Comparison of ENCODE assay signal across 26 cellular contexts in genomic region chr6:140440223-140440810, GRCh38.
DNase-seq lines count a peak whose midpoint lies in the region; ATAC-seq, FAIRE-seq and TF ChIP-seq lines count a peak whose summit lies in the region.
"Had no signal": no experiment of that assay in that cellular context is flagged by ENCODE, and none has a peak within 500 bp of the region (broad histone marks: within the 10 kb centered on the region; RNA-seq: fewer than 3 reads in every experiment).

No MANE protein-coding gene starts in this region.

- DNase-seq in NCI-H82 (lab: John Stamatoyannopoulos, UW) (peak; percentile 19), NCI-H82 treated with DMSO at 0.1 percent for 48 hours (lab: John Stamatoyannopoulos, UW; ENCODE audit: unreplicated experiment) (no peak), SK-N-MC (ENCODE audit: low read depth, low spot score) (no peak), psoas muscle (no peak), DMS53 (lab: John Stamatoyannopoulos, UW) (no peak), transverse colon (no peak)
- DNase-seq: activated CD4-positive, alpha-beta T cell treated with anti-CD3 and anti-CD28 coated beads, Interleukin-2, amount 10 ng/mL, durations not matched to agents 24 days and 14 days; BE2C; COR-L47; dermis blood vessel endothelial cell; islet precursor cell; naive B cell; NCI-H1436; NCI-H526; SHP77; spleen; stimulated activated CD4-positive, alpha-beta T cell treated with anti-CD3 and anti-CD28 coated beads, Interleukin-4, amount 100 ng/mL, for 4 hours; stomach; T-helper 17 cell; upper lobe of right lung had no signal

- WGBS in psoas muscle, 3 donors: 32 to 55% (median 38%) methylated on average over 2 of the region's 2 CpGs
- 44 to 52% methylated on average over 2 of the region's 2 CpGs for WGBS in transverse colon (ENCODE audit: low coverage in 1 of 2), 2 donors

- H3K9me3 ChIP-seq in SK-N-MC (ENCODE audit: low read depth, low read length) (no peaks in the 10 kb centered on the region), psoas muscle (no peaks in the 10 kb centered on the region), transverse colon (no peaks in the 10 kb centered on the region)
- H3K9me3 ChIP-seq: BE2C, spleen, stomach, upper lobe of right lung had no signal

- TF ChIP-seq EP300 in transverse colon (IDR thresholded peaks at IDR 0.05; ENCODE audit: low read depth): no peak

- 0 out of 2 replicates have a peak overlapping the region, but pooled peaks have one; percentile 10 for H3K4me3 ChIP-seq in SK-N-MC
- no peak overlapping the region for H3K4me3 ChIP-seq in psoas muscle
- H3K4me3 ChIP-seq in transverse colon: no peak overlapping the region
- H3K4me3 ChIP-seq: hepatocyte, spleen, stomach, upper lobe of right lung had no signal

- H3K36me3 ChIP-seq in SK-N-MC (ENCODE audit: insufficient read depth, low read length) (no peaks in the 10 kb centered on the region), psoas muscle (ENCODE audit: insufficient read depth in 1 of 2, low read depth in 1 of 2) (no peaks in the 10 kb centered on the region), transverse colon (no peaks in the 10 kb centered on the region)
- H3K36me3 ChIP-seq: BE2C, spleen, stomach, upper lobe of right lung had no signal

- H3K9ac ChIP-seq in SK-N-MC (ENCODE audit: insufficient read length): peak overlapping the region; percentile 17

- no peaks in the 10 kb centered on the region for H3K27me3 ChIP-seq in psoas muscle (ENCODE audit: insufficient read depth in 3 of 3, low read length in 2 of 3)
- no peaks in the 10 kb centered on the region for H3K27me3 ChIP-seq in transverse colon
- H3K27me3 ChIP-seq: BE2C, hepatocyte, spleen, stomach, upper lobe of right lung had no signal

- in situ Hi-C loops in transverse colon (cut with MboI; ENCODE audit: low pct_ligation_motif_present in 1 of 4, low pct_unique_long_range_greater_than_20kb in 1 of 4, low sequenced_read_pairs in 3 of 4): loop anchor here in 1 of 4 donors (25.0 kb wide), 1 partner anchor 1053 kb away; no protein-coding TSS in a partner anchor

- intact Hi-C loops in psoas muscle (cut with DNase I) (loop anchor here (2.0 to 5.0 kb wide), 3 partner anchors 558 to 1072 kb away; partner anchors contain the start of gene CITED2 (in 1 of the 2)), transverse colon (cut with DNase I; ENCODE audit: low total_unique reads) (no loop called here)

- TF ChIP-seq CTCF in psoas muscle (IDR thresholded peaks at IDR 0.05) (no peak), transverse colon (IDR thresholded peaks at IDR 0.05) (no peak)

- no peak for TF ChIP-seq POLR2A in GM18505 (IDR thresholded peaks at IDR 0.05; ENCODE audit: borderline replicate concordance, extremely low read depth, insufficient read depth, insufficient read length)
- no peak for TF ChIP-seq POLR2A in transverse colon (IDR thresholded peaks at IDR 0.05)

- no peak for ATAC-seq in psoas muscle
- ATAC-seq in GM18505 (IDR thresholded peaks at IDR 0.05; ENCODE audit: unreplicated experiment): no peak
- ATAC-seq: T-helper 17 cell had no signal

- H3K4me1 ChIP-seq in psoas muscle: peaks cover 26% of the 10 kb centered on the region
- H3K4me1 ChIP-seq in transverse colon: peaks cover 0 to 7% (median 3%) of the 10 kb centered on the region in 4 donors
- H3K4me1 ChIP-seq: BE2C had no signal

- H3K27ac ChIP-seq in SK-N-MC (peak overlapping the region; percentile 44; the same call in 1 of the 2 replicates), psoas muscle (peak overlapping the region; percentile 17), transverse colon (no peak overlapping the region)
- H3K27ac ChIP-seq: 22Rv1, hepatocyte, HL-60, stomach, upper lobe of right lung had no signal

- FAIRE-seq in islet of Langerhans (lab: Jason Lieb, UNC): peak; percentile 87
- FAIRE-seq: endothelial cell of umbilical vein had no signal

Comparison
In these comparisons a context has a peak if more than half of its experiments do, and no peak if none do; other contexts are left out.
1. H3K27ac ChIP-seq: peak in SK-N-MC (single experiment) and psoas muscle (single experiment); none in transverse colon (0 of 4).